Comparison of ENCODE assay signal across 14 cellular contexts in genomic region chr1:213669964-213670691, GRCh38.
A peak's percentile ranks its signal among the peaks of the same experiment; 100 is the strongest.
DNase-seq lines count a peak whose midpoint lies in the region; ATAC-seq lines count a peak whose summit lies in the region.
"Had no signal": no experiment of that assay in that cellular context is flagged by ENCODE, and none has a peak within 500 bp of the region (broad histone marks: within the 10 kb centered on the region; RNA-seq: fewer than 3 reads in every experiment).

No MANE protein-coding gene starts in this region.

- no peaks in the 10 kb centered on the region for H3K36me3 ChIP-seq in iPS-15b (ENCODE audit: control insufficient read depth, insufficient read depth, low read length)
- H3K36me3 ChIP-seq: BE2C, MG63 had no signal

- no peaks in the 10 kb centered on the region for H3K27me3 ChIP-seq in iPS-15b (ENCODE audit: control insufficient read depth, insufficient read depth, low read length)
- H3K27me3 ChIP-seq: BE2C had no signal

- H3K9me3 ChIP-seq in iPS-15b (ENCODE audit: control insufficient read depth, insufficient read depth, low read length), result no peaks in the 10 kb centered on the region
- H3K9me3 ChIP-seq: BE2C, MG63 had no signal

- no peak overlapping the region for H3K9ac ChIP-seq in iPS-15b (ENCODE audit: low read depth, low read length)

- peaks cover 6% of the 10 kb centered on the region for H3K4me1 ChIP-seq in iPS-15b (ENCODE audit: control insufficient read depth, insufficient read depth, low read length)
- H3K4me1 ChIP-seq: BE2C had no signal

- ATAC-seq in HG03045 (IDR thresholded peaks at IDR 0.05; ENCODE audit: unreplicated experiment) (no peak), HG02885 (IDR thresholded peaks at IDR 0.05; ENCODE audit: poor library complexity, unreplicated experiment) (no peak), HG02610 (IDR thresholded peaks at IDR 0.05; ENCODE audit: unreplicated experiment) (no peak)
- ATAC-seq: activated naive CD8-positive, alpha-beta T cell treated with anti-CD3 and anti-CD28 coated beads, Interleukin-2, amount 50 U/mL, for 24 hours had no signal

- DNase-seq in COLO668 (lab: John Stamatoyannopoulos, UW; ENCODE audit: unreplicated experiment) (peak; percentile 98), NCI-H1092 treated with DMSO at 0.1 percent for 48 hours (lab: John Stamatoyannopoulos, UW) (peak; percentile 56), NCI-H748 treated with DMSO at 0.1 percent for 48 hours (lab: John Stamatoyannopoulos, UW) (peak; percentile 73)
- no peak for DNase-seq in stimulated activated CD4-positive, alpha-beta T cell treated with anti-CD3 and anti-CD28 coated beads, Interleukin-2, amount 100 ng/mL, for 48 hours
- DNase-seq: activated B cell treated with CpG ODN at 0.5 μM for 24 hours; activated naive CD8-positive, alpha-beta T cell treated with anti-CD3 and anti-CD28 coated beads, Interleukin-2, amount 50 U/mL, for 24 hours; BE2C; foreskin melanocyte; MG63; SIG-M5 had no signal

- H3K4me3 ChIP-seq in iPS-15b (ENCODE audit: low read depth, low read length), result peak overlapping the region; percentile 13
- H3K4me3 ChIP-seq: MG63 had no signal

Comparison
In these comparisons a context has a peak if more than half of its experiments do, and no peak if none do; other contexts are left out.
1. DNase-seq: peak in COLO668 (single experiment), NCI-H1092 treated with DMSO at 0.1 percent for 48 hours (single experiment) and NCI-H748 treated with DMSO at 0.1 percent for 48 hours (single experiment); none in stimulated activated CD4-positive, alpha-beta T cell treated with anti-CD3 and anti-CD28 coated beads, Interleukin-2, amount 100 ng/mL, for 48 hours (0 of 2).